ENCODE assay signal across 15 cellular contexts in the genomic region with DNA sequence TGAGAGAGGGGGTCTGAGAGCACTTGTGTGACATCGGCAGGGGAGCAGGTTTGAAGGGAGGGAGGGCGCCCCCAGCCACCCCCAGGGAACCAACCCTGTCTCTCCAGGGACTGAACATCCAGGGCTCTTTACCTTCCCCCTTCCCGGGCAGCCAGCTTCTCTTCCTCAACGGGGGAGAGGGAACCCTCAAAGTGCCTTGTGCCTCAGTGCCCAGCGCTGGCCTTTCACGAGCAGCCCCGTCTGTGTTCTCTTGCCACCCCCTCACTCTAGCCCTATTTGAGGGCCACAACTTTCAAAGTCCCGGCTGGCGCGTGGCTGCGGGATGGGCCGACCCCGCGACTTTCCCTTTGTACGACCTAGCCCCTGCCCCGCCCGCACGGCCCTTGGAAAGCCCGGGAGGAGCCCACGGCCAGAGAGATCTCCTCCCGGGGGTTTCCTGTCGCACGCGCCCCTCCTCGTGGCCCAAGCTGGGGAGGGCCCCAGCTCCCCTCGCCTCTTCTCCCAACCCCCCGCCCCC. TPM values are rescaled to one million over a fixed set of nuclear protein-coding genes. Genes with fewer than 3 reads are reported as not detected.
DNase-seq lines count a peak whose midpoint lies in the region; ATAC-seq and TF ChIP-seq lines count a peak whose summit lies in the region.
"Had no signal": no experiment of that assay in that cellular context is flagged by ENCODE, and none has a peak within 500 bp of the region (broad histone marks: within the 10 kb centered on the region; RNA-seq: fewer than 3 reads in every experiment).

No MANE protein-coding gene starts in this region.

- H3K4me2 ChIP-seq in OCI-LY3 (ENCODE audit: low read length), result peak overlapping the region; percentile 94

- H3K79me2 ChIP-seq in OCI-LY3 (ENCODE audit: low read length), result peaks cover 14% of the 10 kb centered on the region

- no peaks in the 10 kb centered on the region for H3K27me3 ChIP-seq in OCI-LY3 (ENCODE audit: low read depth, low read length)

- DNase-seq in NCI-H524 (lab: John Stamatoyannopoulos, UW) (peak; percentile 28 to 54), NCI-H524 treated with DMSO at 0.1 percent for 48 hours (lab: John Stamatoyannopoulos, UW) (no peak), glutamatergic neuron (no peak), glomerular visceral epithelial cell (ENCODE audit: extremely low spot score) (no peak)
- DNase-seq in stimulated activated naive B cell treated with anti-CD40 and anti-IgM and Interleukin-4, amounts not matched to agents 10 μg/mL and 1 μg/mL and 100 μg/mL, for 72 hours, result no peak
- no peak for DNase-seq in stimulated activated CD4-positive, alpha-beta T cell treated with anti-CD3 and anti-CD28 coated beads, Interleukin-2, amount 100 ng/mL, for 24 hours
- DNase-seq: SW 1271 had no signal

- peak overlapping the region; percentile 93 for H3K4me3 Mint-ChIP-seq in glutamatergic neuron (ENCODE audit: unreplicated experiment)
- H3K4me3 Mint-ChIP-seq in stimulated activated naive B cell treated with anti-CD40 and anti-IgM and Interleukin-4, amounts not matched to agents 10 μg/mL and 1 μg/mL and 100 μg/mL, for 72 hours, result no peak overlapping the region
- H3K4me3 Mint-ChIP-seq: activated T-helper 17 cell treated with anti-CD3 and anti-CD28 coated beads, Interleukin-2, amount 50 U/mL, for 72 hours had no signal

- H3K36me3 ChIP-seq in OCI-LY3 (replicated peaks; ENCODE audit: low read depth, low read length), result peaks cover 6% of the 10 kb centered on the region
- H3K36me3 ChIP-seq: heart left ventricle had no signal

- peaks cover 89% of the 10 kb centered on the region for H3K4me1 ChIP-seq in OCI-LY3 (ENCODE audit: low read length)

- H2AFZ ChIP-seq in OCI-LY3 (ENCODE audit: low read depth, low read length), result 0 out of 2 replicates have a peak overlapping the region, but pooled peaks have one; percentile 0

- H3K4me3 ChIP-seq in OCI-LY3 (ENCODE audit: low read length), result peak overlapping the region; percentile 71

- no peaks in the 10 kb centered on the region for H4K20me1 ChIP-seq in OCI-LY3 (ENCODE audit: insufficient read depth, low read length)

- H3K9me3 ChIP-seq in OCI-LY3 (ENCODE audit: insufficient read depth, low read length), result no peaks in the 10 kb centered on the region
- H3K9me3 ChIP-seq: heart left ventricle had no signal

- peaks cover 5% of the 10 kb centered on the region for H3K36me3 Mint-ChIP-seq in glutamatergic neuron (ENCODE audit: unreplicated experiment)
- no peaks in the 10 kb centered on the region for H3K36me3 Mint-ChIP-seq in stimulated activated naive B cell treated with anti-CD40 and anti-IgM and Interleukin-4, amounts not matched to agents 10 μg/mL and 1 μg/mL and 100 μg/mL, for 72 hours

- peak overlapping the region; percentile 70 for H3K27ac Mint-ChIP-seq in glutamatergic neuron (ENCODE audit: unreplicated experiment)
- H3K27ac Mint-ChIP-seq in stimulated activated naive B cell treated with anti-CD40 and anti-IgM and Interleukin-4, amounts not matched to agents 10 μg/mL and 1 μg/mL and 100 μg/mL, for 72 hours, result peak overlapping the region; percentile 47
- H3K27ac Mint-ChIP-seq: activated T-helper 17 cell treated with anti-CD3 and anti-CD28 coated beads, Interleukin-2, amount 50 U/mL, for 72 hours; progenitor cell of endocrine pancreas had no signal

- peaks cover 7% of the 10 kb centered on the region for H3K9me3 Mint-ChIP-seq in glutamatergic neuron (ENCODE audit: unreplicated experiment)
- H3K9me3 Mint-ChIP-seq in stimulated activated naive B cell treated with anti-CD40 and anti-IgM and Interleukin-4, amounts not matched to agents 10 μg/mL and 1 μg/mL and 100 μg/mL, for 72 hours, result no peaks in the 10 kb centered on the region
- H3K9me3 Mint-ChIP-seq: activated T-helper 17 cell treated with anti-CD3 and anti-CD28 coated beads, Interleukin-2, amount 50 U/mL, for 72 hours had no signal

- peak overlapping the region; percentile 94 for H3K27ac ChIP-seq in OCI-LY3 (ENCODE audit: low read length)
- H3K27ac ChIP-seq: heart left ventricle had no signal

- ATAC-seq in stimulated activated naive B cell treated with anti-CD40 and anti-IgM and Interleukin-4, amounts not matched to agents 10 μg/mL and 1 μg/mL and 100 μg/mL, for 72 hours (replicated peaks), result no peak
- no peak for ATAC-seq in GM18867 (IDR thresholded peaks at IDR 0.05; ENCODE audit: unreplicated experiment)

- peaks cover 24% of the 10 kb centered on the region for H3K27me3 Mint-ChIP-seq in glutamatergic neuron (ENCODE audit: unreplicated experiment)
- peaks cover 82 to 91% of the 10 kb centered on the region in 2 donors for H3K27me3 Mint-ChIP-seq in stimulated activated naive B cell treated with anti-CD40 and anti-IgM and Interleukin-4, amounts not matched to agents 10 μg/mL and 1 μg/mL and 100 μg/mL, for 72 hours

- peaks cover 20% of the 10 kb centered on the region for H3K4me1 Mint-ChIP-seq in glutamatergic neuron (ENCODE audit: low read depth, unreplicated experiment)
- peaks cover 13 to 22% of the 10 kb centered on the region in 2 donors for H3K4me1 Mint-ChIP-seq in stimulated activated naive B cell treated with anti-CD40 and anti-IgM and Interleukin-4, amounts not matched to agents 10 μg/mL and 1 μg/mL and 100 μg/mL, for 72 hours

- H3K9ac ChIP-seq in OCI-LY3 (ENCODE audit: low read length), result peak overlapping the region; percentile 81

- TF ChIP-seq CTCF in OCI-LY3 (IDR thresholded peaks at IDR 0.05; ENCODE audit: low read depth, low read length) (no peak), glutamatergic neuron (IDR thresholded peaks at IDR 0.05; ENCODE audit: partially characterized antibody, unreplicated experiment) (no peak)

RNA-seq across cellular contexts. Expression of a gene that starts 0.6 kb away (rescaled TPM):
- total RNA-seq in glutamatergic neuron (ENCODE audit: unreplicated experiment), result 28.0 TPM
- total RNA-seq: activated T-helper 17 cell treated with anti-CD3 and anti-CD28 coated beads, Interleukin-2, amount 50 U/mL, for 72 hours; epithelial cell of proximal tubule; heart left ventricle; left lobe of liver; mucosa of gallbladder; progenitor cell of endocrine pancreas had no signal

RNA-seq across cellular contexts. Expression of a gene that starts 22.0 kb away (rescaled TPM):
- 6.3 TPM for total RNA-seq in glutamatergic neuron (ENCODE audit: unreplicated experiment)

Comparison
In these comparisons a context has a peak if more than half of its experiments do, and no peak if none do; other contexts are left out.
1. DNase-seq: peak in NCI-H524 (2 of 2); none in NCI-H524 treated with DMSO at 0.1 percent for 48 hours (single experiment), glutamatergic neuron (single experiment), stimulated activated naive B cell treated with anti-CD40 and anti-IgM and Interleukin-4, amounts not matched to agents 10 μg/mL and 1 μg/mL and 100 μg/mL, for 72 hours (single experiment), stimulated activated CD4-positive, alpha-beta T cell treated with anti-CD3 and anti-CD28 coated beads, Interleukin-2, amount 100 ng/mL, for 24 hours (0 of 2) and glomerular visceral epithelial cell (single experiment).